ENCODE assay signal across 1 cellular context in genomic region chr16:4947722-4948503, GRCh38.
TF ChIP-seq lines count a peak whose summit lies in the region.

No MANE protein-coding gene starts in this region.

TF ChIP-seq in GM12878, 131 proteins besides CTCF, POLR2A, EP300 and RAD21:
- TF ChIP-seq NRF1 (conservative IDR thresholded peaks at IDR 0.05; ENCODE audit: low read depth, low read length): no peak
- peak; percentile 61 for TF ChIP-seq GABPA (IDR thresholded peaks at IDR 0.05; ENCODE audit: low read depth)
